Comparison of ENCODE assay signal across 1 cellular context in the genomic region with DNA sequence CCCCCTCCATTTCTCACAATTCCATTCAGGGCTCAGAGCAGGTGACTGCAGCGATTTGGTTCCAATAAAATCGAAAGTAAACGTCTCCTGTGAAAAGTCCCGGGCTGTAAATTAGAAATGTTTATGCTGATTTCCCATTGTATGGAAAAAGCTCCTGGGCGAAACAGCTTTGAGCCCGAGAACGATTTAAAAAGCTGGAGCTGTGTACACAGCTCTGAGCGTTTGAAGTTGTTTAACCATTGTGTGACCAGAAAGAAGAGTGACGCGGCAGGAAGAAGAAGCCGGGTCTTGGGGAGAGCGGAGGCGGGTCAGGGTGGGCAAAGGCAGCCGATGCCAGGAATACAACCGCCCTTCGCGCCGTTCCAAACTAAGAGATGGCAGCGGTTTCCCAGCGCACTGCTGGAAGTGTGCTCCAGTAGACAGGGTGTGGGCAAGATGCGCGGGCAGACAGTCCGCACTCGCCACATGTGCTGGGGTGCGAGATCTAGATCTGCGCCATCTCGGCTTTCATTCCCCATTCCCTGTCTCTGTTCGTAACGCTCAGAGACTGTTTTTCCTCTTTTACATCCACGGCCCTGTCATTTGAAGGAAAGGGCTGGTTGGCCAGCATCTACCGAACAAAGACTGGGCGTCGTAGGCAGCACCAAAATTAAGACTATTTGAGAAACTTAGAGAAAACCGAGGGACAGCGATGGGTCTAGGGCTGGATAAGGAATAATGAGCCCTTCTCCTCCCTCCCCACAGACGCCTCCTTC.
TF ChIP-seq lines count a peak whose summit lies in the region.

No MANE protein-coding gene starts in this region.

TF ChIP-seq in WTC11, 78 proteins besides CTCF, POLR2A, EP300 and RAD21 (continued from another document):
- TF ChIP-seq, protein P1, sequence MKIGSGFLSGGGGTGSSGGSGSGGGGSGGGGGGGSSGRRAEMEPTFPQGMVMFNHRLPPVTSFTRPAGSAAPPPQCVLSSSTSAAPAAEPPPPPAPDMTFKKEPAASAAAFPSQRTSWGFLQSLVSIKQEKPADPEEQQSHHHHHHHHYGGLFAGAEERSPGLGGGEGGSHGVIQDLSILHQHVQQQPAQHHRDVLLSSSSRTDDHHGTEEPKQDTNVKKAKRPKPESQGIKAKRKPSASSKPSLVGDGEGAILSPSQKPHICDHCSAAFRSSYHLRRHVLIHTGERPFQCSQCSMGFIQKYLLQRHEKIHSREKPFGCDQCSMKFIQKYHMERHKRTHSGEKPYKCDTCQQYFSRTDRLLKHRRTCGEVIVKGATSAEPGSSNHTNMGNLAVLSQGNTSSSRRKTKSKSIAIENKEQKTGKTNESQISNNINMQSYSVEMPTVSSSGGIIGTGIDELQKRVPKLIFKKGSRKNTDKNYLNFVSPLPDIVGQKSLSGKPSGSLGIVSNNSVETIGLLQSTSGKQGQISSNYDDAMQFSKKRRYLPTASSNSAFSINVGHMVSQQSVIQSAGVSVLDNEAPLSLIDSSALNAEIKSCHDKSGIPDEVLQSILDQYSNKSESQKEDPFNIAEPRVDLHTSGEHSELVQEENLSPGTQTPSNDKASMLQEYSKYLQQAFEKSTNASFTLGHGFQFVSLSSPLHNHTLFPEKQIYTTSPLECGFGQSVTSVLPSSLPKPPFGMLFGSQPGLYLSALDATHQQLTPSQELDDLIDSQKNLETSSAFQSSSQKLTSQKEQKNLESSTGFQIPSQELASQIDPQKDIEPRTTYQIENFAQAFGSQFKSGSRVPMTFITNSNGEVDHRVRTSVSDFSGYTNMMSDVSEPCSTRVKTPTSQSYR (CRISPR knock-in tag; IDR thresholded peaks at IDR 0.05) = no peak
- TF ChIP-seq FOXJ3 (CRISPR knock-in tag; IDR thresholded peaks at IDR 0.05; ENCODE audit: borderline replicate concordance) (no peak), ZBTB21 (CRISPR knock-in tag; IDR thresholded peaks at IDR 0.05; ENCODE audit: borderline replicate concordance) (no peak), HMGA2 (CRISPR knock-in tag; IDR thresholded peaks at IDR 0.05) (no peak), EMX1 (CRISPR knock-in tag; IDR thresholded peaks at IDR 0.05) (no peak), SOX15 (CRISPR knock-in tag; IDR thresholded peaks at IDR 0.05) (no peak), SP1 (CRISPR knock-in tag; conservative IDR thresholded peaks at IDR 0.05) (no peak)
- TF ChIP-seq, protein P2, sequence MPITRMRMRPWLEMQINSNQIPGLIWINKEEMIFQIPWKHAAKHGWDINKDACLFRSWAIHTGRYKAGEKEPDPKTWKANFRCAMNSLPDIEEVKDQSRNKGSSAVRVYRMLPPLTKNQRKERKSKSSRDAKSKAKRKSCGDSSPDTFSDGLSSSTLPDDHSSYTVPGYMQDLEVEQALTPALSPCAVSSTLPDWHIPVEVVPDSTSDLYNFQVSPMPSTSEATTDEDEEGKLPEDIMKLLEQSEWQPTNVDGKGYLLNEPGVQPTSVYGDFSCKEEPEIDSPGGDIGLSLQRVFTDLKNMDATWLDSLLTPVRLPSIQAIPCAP (CRISPR knock-in tag; IDR thresholded peaks at IDR 0.05) = no peak
- TF ChIP-seq, protein P3, sequence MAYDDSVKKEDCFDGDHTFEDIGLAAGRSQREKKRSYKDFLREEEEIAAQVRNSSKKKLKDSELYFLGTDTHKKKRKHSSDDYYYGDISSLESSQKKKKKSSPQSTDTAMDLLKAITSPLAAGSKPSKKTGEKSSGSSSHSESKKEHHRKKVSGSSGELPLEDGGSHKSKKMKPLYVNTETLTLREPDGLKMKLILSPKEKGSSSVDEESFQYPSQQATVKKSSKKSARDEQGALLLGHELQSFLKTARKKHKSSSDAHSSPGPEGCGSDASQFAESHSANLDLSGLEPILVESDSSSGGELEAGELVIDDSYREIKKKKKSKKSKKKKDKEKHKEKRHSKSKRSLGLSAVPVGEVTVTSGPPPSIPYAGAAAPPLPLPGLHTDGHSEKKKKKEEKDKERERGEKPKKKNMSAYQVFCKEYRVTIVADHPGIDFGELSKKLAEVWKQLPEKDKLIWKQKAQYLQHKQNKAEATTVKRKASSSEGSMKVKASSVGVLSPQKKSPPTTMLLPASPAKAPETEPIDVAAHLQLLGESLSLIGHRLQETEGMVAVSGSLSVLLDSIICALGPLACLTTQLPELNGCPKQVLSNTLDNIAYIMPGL (CRISPR knock-in tag; IDR thresholded peaks at IDR 0.05) = no peak
